ENCODE assay signal across 27 cellular contexts in the genomic region with DNA sequence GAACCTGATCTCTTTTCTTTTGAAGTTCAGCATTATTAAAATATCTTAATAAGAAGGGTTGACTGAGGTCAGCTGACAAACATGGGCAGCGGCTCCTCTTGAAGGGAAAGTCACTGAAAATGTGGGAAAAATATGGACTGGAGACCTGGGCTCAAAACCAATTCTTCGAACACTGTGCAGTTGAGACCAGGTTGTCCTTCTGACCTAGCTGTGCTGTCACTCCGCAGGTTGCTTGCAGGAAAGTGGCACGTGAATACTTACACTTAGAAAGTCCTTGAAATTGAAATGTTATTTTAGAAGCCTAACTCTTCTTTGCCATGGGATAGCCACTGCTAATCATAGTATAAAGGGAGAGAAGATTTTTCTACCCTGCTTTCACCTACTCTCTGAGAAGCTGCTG.
"Had no signal": no experiment of that assay in that cellular context is flagged by ENCODE, and none has a peak within 500 bp of the region (broad histone marks: within the 10 kb centered on the region; RNA-seq: fewer than 3 reads in every experiment).

No MANE protein-coding gene starts in this region.

- H3K36me3 Mint-ChIP-seq: activated naive CD4-positive, alpha-beta T cell treated with anti-CD3 and anti-CD28 coated beads, Interleukin-2, amount 50 U/mL, for 24 hours; activated naive CD8-positive, alpha-beta T cell treated with anti-CD3 and anti-CD28 coated beads, Interleukin-2, amount 10 ng/mL, durations not matched to agents 7 days and 5 days; WTC11 had no signal

- H3K4me1 Mint-ChIP-seq: activated naive CD4-positive, alpha-beta T cell treated with anti-CD3 and anti-CD28 coated beads, Interleukin-2, amount 50 U/mL, for 24 hours; activated naive CD8-positive, alpha-beta T cell treated with anti-CD3 and anti-CD28 coated beads, Interleukin-2, amount 10 ng/mL, durations not matched to agents 7 days and 5 days; activated T-helper 17 cell treated with anti-CD3 and anti-CD28 coated beads, Interleukin-2, amount 50 U/mL, for 72 hours; central memory CD8-positive, alpha-beta T cell; WTC11 had no signal

- H3K9me3 ChIP-seq: ascending aorta, heart left ventricle had no signal

- ATAC-seq: activated CD8-positive, alpha-beta T cell treated with anti-CD3 and anti-CD28 coated beads for 36 hours; activated T-cell treated with anti-CD3 and anti-CD28 coated beads, Interleukin-2, amount 50 U/mL, for 4 hours; activated T-helper 17 cell treated with anti-CD3 and anti-CD28 coated beads, Interleukin-2, amount 50 U/mL, for 72 hours; esophagus mucosa; heart left ventricle; WTC11 had no signal

- H3K27ac Mint-ChIP-seq: activated CD8-positive, alpha-beta T cell treated with anti-CD3 and anti-CD28 coated beads for 36 hours; activated naive CD4-positive, alpha-beta T cell treated with anti-CD3 and anti-CD28 coated beads, Interleukin-2, amount 50 U/mL, for 24 hours; activated naive CD8-positive, alpha-beta T cell treated with anti-CD3 and anti-CD28 coated beads, Interleukin-2, amount 10 ng/mL, durations not matched to agents 7 days and 5 days; activated T-helper 17 cell treated with anti-CD3 and anti-CD28 coated beads, Interleukin-2, amount 50 U/mL, for 72 hours; dendritic cell treated with granulocyte-macrophage colony-stimulating factor and Interleukin-4, amounts not matched to agents 40 ng/mL and 50 ng/mL, for 4 days; endodermal cell; WTC11 had no signal

- DNase-seq: activated CD4-positive, alpha-beta T cell treated with anti-CD3 and anti-CD28 coated beads for 48 hours; activated CD4-positive, alpha-beta T cell treated with anti-CD3 and anti-CD28 coated beads, Interleukin-2, amount 50 U/mL, for 1 hour; activated CD4-positive, alpha-beta T cell treated with anti-CD3 and anti-CD28 coated beads, Interleukin-2, amount 50 U/mL, for 48 hours; activated CD8-positive, alpha-beta memory T cell treated with anti-CD3 and anti-CD28 coated beads for 24 hours; activated CD8-positive, alpha-beta T cell treated with anti-CD3 and anti-CD28 coated beads for 36 hours; activated effector memory CD4-positive, alpha-beta T cell treated with Interleukin-2 at 50 U/mL for 16 hours; activated gamma-delta T cell treated with Interleukin-2 at 50 U/mL for 16 hours; activated naive CD4-positive, alpha-beta T cell treated with Interleukin-2 at 50 U/mL for 16 hours; activated naive CD8-positive, alpha-beta T cell treated with anti-CD3 and anti-CD28 coated beads, Interleukin-2, amount 10 ng/mL, durations not matched to agents 7 days and 5 days; activated T-cell treated with anti-CD3 and anti-CD28 coated beads, Interleukin-2, amount 50 U/mL, for 4 hours; brain microvascular endothelial cell; dorsolateral prefrontal cortex; effector memory CD4-positive, alpha-beta T cell; endodermal cell; foreskin fibroblast; glutamatergic neuron; heart left ventricle; T-helper 2 cell had no signal

- H3K27me3 Mint-ChIP-seq: activated CD8-positive, alpha-beta T cell treated with anti-CD3 and anti-CD28 coated beads for 36 hours; activated naive CD4-positive, alpha-beta T cell treated with anti-CD3 and anti-CD28 coated beads, Interleukin-2, amount 50 U/mL, for 24 hours; activated naive CD8-positive, alpha-beta T cell treated with anti-CD3 and anti-CD28 coated beads, Interleukin-2, amount 10 ng/mL, durations not matched to agents 7 days and 5 days; activated T-helper 17 cell treated with anti-CD3 and anti-CD28 coated beads, Interleukin-2, amount 50 U/mL, for 72 hours; central memory CD8-positive, alpha-beta T cell; dendritic cell treated with granulocyte-macrophage colony-stimulating factor and Interleukin-4, amounts not matched to agents 40 ng/mL and 50 ng/mL, for 4 days had no signal

- H3K4me3 ChIP-seq: ascending aorta, coronary artery, dorsolateral prefrontal cortex, heart left ventricle had no signal

- H3K27ac ChIP-seq: ascending aorta, brain microvascular endothelial cell, coronary artery, dorsolateral prefrontal cortex, heart left ventricle, VCaP had no signal

- H3K9me3 Mint-ChIP-seq: activated CD8-positive, alpha-beta T cell treated with anti-CD3 and anti-CD28 coated beads for 36 hours; activated naive CD4-positive, alpha-beta T cell treated with anti-CD3 and anti-CD28 coated beads, Interleukin-2, amount 50 U/mL, for 24 hours; activated naive CD8-positive, alpha-beta T cell treated with anti-CD3 and anti-CD28 coated beads, Interleukin-2, amount 10 ng/mL, durations not matched to agents 7 days and 5 days; dendritic cell treated with granulocyte-macrophage colony-stimulating factor and Interleukin-4, amounts not matched to agents 40 ng/mL and 50 ng/mL, for 4 days; endodermal cell; WTC11 had no signal

- H3K36me3 ChIP-seq: ascending aorta, brain microvascular endothelial cell, heart left ventricle had no signal

- H3K27me3 ChIP-seq: ascending aorta, brain microvascular endothelial cell, dorsolateral prefrontal cortex, heart left ventricle had no signal

- H3K4me3 Mint-ChIP-seq: activated CD8-positive, alpha-beta T cell treated with anti-CD3 and anti-CD28 coated beads for 36 hours; activated naive CD4-positive, alpha-beta T cell treated with anti-CD3 and anti-CD28 coated beads, Interleukin-2, amount 50 U/mL, for 24 hours; activated naive CD8-positive, alpha-beta T cell treated with anti-CD3 and anti-CD28 coated beads, Interleukin-2, amount 10 ng/mL, durations not matched to agents 7 days and 5 days; activated T-cell treated with anti-CD3 and anti-CD28 coated beads, Interleukin-2, amount 50 U/mL, for 4 hours; activated T-helper 17 cell treated with anti-CD3 and anti-CD28 coated beads, Interleukin-2, amount 50 U/mL, for 72 hours; central memory CD8-positive, alpha-beta T cell; dendritic cell treated with granulocyte-macrophage colony-stimulating factor and Interleukin-4, amounts not matched to agents 40 ng/mL and 50 ng/mL, for 4 days; endodermal cell; WTC11 had no signal

- H3K4me1 ChIP-seq: ascending aorta, heart left ventricle had no signal
